19 cellular contexts compared by ENCODE assay signal in genomic region chr6:63580704-63580961, GRCh38. TPM values are rescaled to one million over a fixed set of nuclear protein-coding genes. Genes with fewer than 3 reads are reported as not detected.
DNase-seq lines count a peak whose midpoint lies in the region; ATAC-seq, FAIRE-seq and TF ChIP-seq lines count a peak whose summit lies in the region.
"Had no signal": no experiment of that assay in that cellular context is flagged by ENCODE, and none has a peak within 500 bp of the region (broad histone marks: within the 10 kb centered on the region; RNA-seq: fewer than 3 reads in every experiment).

No MANE protein-coding gene starts in this region.

- no peak for ATAC-seq in A549
- no peak for ATAC-seq in HG02623 (IDR thresholded peaks at IDR 0.05; ENCODE audit: unreplicated experiment)
- ATAC-seq in right cardiac atrium, result no peak

- H3K27ac Mint-ChIP-seq in astrocyte (ENCODE audit: unreplicated experiment) (peak overlapping the region; percentile 75), MCF 10A (ENCODE audit: low read depth, unreplicated experiment) (no peak overlapping the region)

- H3K4me3 ChIP-seq in A549, result no peak overlapping the region; the same call in 2 of the 3 replicates
- H3K4me3 ChIP-seq in astrocyte (ENCODE audit: insufficient read depth, low read depth, low read length), result no peak overlapping the region
- H3K4me3 ChIP-seq in liver (ENCODE audit: low read depth in 1 of 3, low read length in 3 of 3), result no peak overlapping the region
- no peak overlapping the region for H3K4me3 ChIP-seq in smooth muscle cell
- H3K4me3 ChIP-seq in right cardiac atrium (ENCODE audit: low read length), result no peak overlapping the region
- H3K4me3 ChIP-seq: GM23248 had no signal

- H3K79me2 ChIP-seq in astrocyte (ENCODE audit: insufficient read depth, low read length) (peaks cover 42% of the 10 kb centered on the region), smooth muscle cell (ENCODE audit: low read depth) (peaks cover 50% of the 10 kb centered on the region)

- DNase-seq in A549 (ENCODE audit: low read depth in 1 of 2, low spot score in 1 of 2) (no peak), astrocyte (ENCODE audit: low read depth) (no peak), smooth muscle cell (lab: John Stamatoyannopoulos, UW; ENCODE audit: unreplicated experiment) (no peak), MCF 10A (ENCODE audit: unreplicated experiment) (no peak), right cardiac atrium (no peak)
- DNase-seq: 8988T; C1 segment of cervical spinal cord; CD4-positive, alpha-beta memory T cell; COR-L47; DMS153; DND-41; GM23248; H7; HCEC 1CT had no signal

- FAIRE-seq in A549 (lab: Jason Lieb, UNC) (no peak), astrocyte (lab: Jason Lieb, UNC) (no peak)
- FAIRE-seq: G401.6, GM12892, H1 had no signal

- no peaks in the 10 kb centered on the region for H3K9me3 Mint-ChIP-seq in astrocyte (ENCODE audit: unreplicated experiment)
- no peaks in the 10 kb centered on the region for H3K9me3 Mint-ChIP-seq in MCF 10A (ENCODE audit: unreplicated experiment)

- no peak for TF ChIP-seq POLR2A in A549 (IDR thresholded peaks at IDR 0.05; ENCODE audit: low read length)

- H3K9me3 ChIP-seq in A549 (no peaks in the 10 kb centered on the region), astrocyte (ENCODE audit: insufficient read depth, low read depth, low read length) (no peaks in the 10 kb centered on the region), liver (ENCODE audit: control insufficient read depth in 4 of 4, low read length in 3 of 4) (no peaks in the 10 kb centered on the region), smooth muscle cell (replicated peaks; ENCODE audit: low read depth) (no peaks in the 10 kb centered on the region), right cardiac atrium (ENCODE audit: control insufficient read depth, low read length) (no peaks in the 10 kb centered on the region)

- intact Hi-C loops in MCF 10A (cut with micrococcal nuclease), result no loop called here
- intact Hi-C loops in right cardiac atrium (cut with DNase I), result no loop called here

- TF ChIP-seq RAD21 in A549 (conservative IDR thresholded peaks at IDR 0.05 in 1 of 2, IDR thresholded peaks at IDR 0.05 in 1 of 2) (no peak), liver (IDR thresholded peaks at IDR 0.05) (no peak)

- POLR2A ChIA-PET in A549 (lab: Yijun Ruan, JAX), result no interaction called here
- POLR2A ChIA-PET in MCF 10A (lab: Yijun Ruan, JAX), result interaction anchor here (0.6 to 2.5 kb wide), 2 partner anchors 151 to 228 kb away, joined by 4 to 7 read pairs; no protein-coding TSS in a partner anchor

- peaks cover 44% of the 10 kb centered on the region for H4K20me1 ChIP-seq in astrocyte (ENCODE audit: insufficient read depth, low read length)
- H4K20me1 ChIP-seq in smooth muscle cell (ENCODE audit: low read depth), result peaks cover 84% of the 10 kb centered on the region

- H2AFZ ChIP-seq in astrocyte (ENCODE audit: low read depth, low read length) (no peak overlapping the region), smooth muscle cell (ENCODE audit: low read depth) (no peak overlapping the region)
- H2AFZ ChIP-seq: GM23248 had no signal

- H3K4me3 Mint-ChIP-seq in astrocyte (ENCODE audit: unreplicated experiment) (no peak overlapping the region), MCF 10A (ENCODE audit: unreplicated experiment) (no peak overlapping the region)
- H3K4me3 Mint-ChIP-seq: CD4-positive, alpha-beta memory T cell had no signal

- H3K27me3 Mint-ChIP-seq in astrocyte (ENCODE audit: low read depth, unreplicated experiment), result no peaks in the 10 kb centered on the region
- no peaks in the 10 kb centered on the region for H3K27me3 Mint-ChIP-seq in MCF 10A (ENCODE audit: insufficient read depth, unreplicated experiment)
- H3K27me3 Mint-ChIP-seq: CD4-positive, alpha-beta memory T cell had no signal

- H3K27ac ChIP-seq in A549 (no peak overlapping the region), astrocyte (ENCODE audit: low read depth, low read length) (no peak overlapping the region), liver (ENCODE audit: low read depth in 1 of 2, low read length in 2 of 2) (no peak overlapping the region), smooth muscle cell (ENCODE audit: low read depth) (peak overlapping the region; percentile 26), right cardiac atrium (ENCODE audit: low read length) (no peak overlapping the region)
- H3K27ac ChIP-seq: GM23248 had no signal

- H3K4me1 ChIP-seq in A549 (peaks cover 66% of the 10 kb centered on the region), astrocyte (ENCODE audit: insufficient read depth, low read length) (peaks cover 2% of the 10 kb centered on the region), liver (ENCODE audit: control insufficient read depth in 4 of 4, insufficient read depth in 4 of 4, low read length in 3 of 4) (peaks cover 0 to 12% (median 3%) of the 10 kb centered on the region in 4 donors), smooth muscle cell (ENCODE audit: low read depth) (peaks cover 8% of the 10 kb centered on the region), right cardiac atrium (ENCODE audit: control insufficient read depth, insufficient read depth, low read length) (no peaks in the 10 kb centered on the region)

- no TSS peak for BruUV-seq in MCF 10A (replicated peaks; lab: Mats Ljungman, UMichigan)

- H3K27me3 ChIP-seq in astrocyte (ENCODE audit: insufficient read depth, low read length), result no peaks in the 10 kb centered on the region
- H3K27me3 ChIP-seq in liver (ENCODE audit: control insufficient read depth in 4 of 4, insufficient read depth in 4 of 4, low read length in 3 of 4), result no peaks in the 10 kb centered on the region
- no peaks in the 10 kb centered on the region for H3K27me3 ChIP-seq in smooth muscle cell (ENCODE audit: low read depth)
- no peaks in the 10 kb centered on the region for H3K27me3 ChIP-seq in right cardiac atrium (ENCODE audit: control insufficient read depth, insufficient read depth)

- TF ChIP-seq CTCF in A549 (IDR thresholded peaks at IDR 0.05), result no peak
- TF ChIP-seq CTCF in astrocyte (IDR thresholded peaks at IDR 0.05; ENCODE audit: insufficient read depth, low read depth, low read length), result no peak
- no peak for TF ChIP-seq CTCF in liver (IDR thresholded peaks at IDR 0.05; ENCODE audit: low read depth, low read length, missing input control)
- no peak for TF ChIP-seq CTCF in smooth muscle cell (IDR thresholded peaks at IDR 0.05; ENCODE audit: borderline replicate concordance, insufficient read depth, poor library complexity, severe bottlenecking)
- no peak for TF ChIP-seq CTCF in MCF 10A (IDR thresholded peaks at IDR 0.05; ENCODE audit: unreplicated experiment)

- CTCF ChIA-PET in A549 (lab: Yijun Ruan, JAX), result interaction anchor here (1.2 kb wide), 1 partner anchor 55 kb away, joined by 3 read pairs; the partner anchor contains the start of gene PHF3
- CTCF ChIA-PET in MCF 10A (lab: Yijun Ruan, JAX), result interaction anchor here (1.0 to 1.2 kb wide), 2 partner anchors 225 to 228 kb away, joined by 3 read pairs; no protein-coding TSS in a partner anchor

- H3F3A ChIP-seq in smooth muscle cell (ENCODE audit: low read depth), result peaks cover 56% of the 10 kb centered on the region

- WGBS in A549 (ENCODE audit: missing lambda C conversion rate), result 60% methylated on average over 3 of the region's 3 CpGs
- WGBS in liver, result 90% methylated on average over 3 of the region's 3 CpGs
- WGBS in smooth muscle cell (ENCODE audit: low lambda C conversion rate), result 94% methylated on average over 3 of the region's 3 CpGs
- 86% methylated on average over 3 of the region's 3 CpGs for WGBS in right cardiac atrium

- H3K4me1 Mint-ChIP-seq in astrocyte (ENCODE audit: low read depth, unreplicated experiment), result peaks cover 10% of the 10 kb centered on the region
- peaks cover 4% of the 10 kb centered on the region for H3K4me1 Mint-ChIP-seq in MCF 10A (ENCODE audit: insufficient read depth, unreplicated experiment)

- H3K36me3 ChIP-seq in astrocyte (ENCODE audit: insufficient read depth, low read length), result peaks cover 54% of the 10 kb centered on the region
- H3K36me3 ChIP-seq in liver (ENCODE audit: control insufficient read depth in 4 of 4, insufficient read depth in 3 of 4, low read depth in 1 of 4, low read length in 3 of 4), result peaks cover 1 to 56% (median 40%) of the 10 kb centered on the region in 4 donors
- peaks cover 56% of the 10 kb centered on the region for H3K36me3 ChIP-seq in smooth muscle cell (ENCODE audit: low read depth)

- TF ChIP-seq EP300 in A549 (IDR thresholded peaks at IDR 0.05), result no peak

- H3K4me2 ChIP-seq in A549 (peak overlapping the region; percentile 78), astrocyte (ENCODE audit: low read length) (no peak overlapping the region), smooth muscle cell (no peak overlapping the region)

- H3K9ac ChIP-seq in astrocyte (ENCODE audit: low read length), result no peak overlapping the region
- H3K9ac ChIP-seq in liver (ENCODE audit: low read depth in 1 of 2, low read length in 2 of 2), result no peak overlapping the region
- H3K9ac ChIP-seq in smooth muscle cell (ENCODE audit: low read depth), result no peak overlapping the region
- H3K9ac ChIP-seq: GM23248 had no signal

- H3K36me3 Mint-ChIP-seq in astrocyte (ENCODE audit: low read depth, unreplicated experiment) (peaks cover 19% of the 10 kb centered on the region), MCF 10A (ENCODE audit: insufficient read depth, unreplicated experiment) (peaks cover 97% of the 10 kb centered on the region)

RNA-seq across cellular contexts. Expression of gene PTP4A1, which starts 8.4 kb away (rescaled TPM):
- polyA plus RNA-seq in A549 (2011; rRNA removed), result 220 and 333 TPM in 2 replicates
- 29.5 and 36.6 TPM in 2 replicates for polyA plus RNA-seq in A549 (2012; cell fraction: cytosol; rRNA removed)
- polyA plus RNA-seq in A549 (2012; cell fraction: nucleus; rRNA removed), result 3.5 and 15.9 TPM in 2 replicates
- polyA plus RNA-seq in A549 (2017; fragmentation: RNase III; extraction: RNeasy Plus Mini Kit Qiagen cat#74134 plus additional on column Dnase treatment), result 152 to 179 TPM (median 166 TPM) in 3 replicates
- polyA minus RNA-seq in A549 (2011; rRNA and poly(A)+ RNA removed), result 95.2 and 105 TPM in 2 replicates
- 136 and 143 TPM in 2 replicates for total RNA-seq in astrocyte
- 100 to 1,000 TPM; 190 to 237 TPM for total RNA-seq in liver
- 100 to 1,000 TPM in 1 of 2 donors, 10 to 100 TPM in 1; 34.3 to 114 TPM for polyA plus RNA-seq in liver
- 50.3 and 98.8 TPM in 2 replicates for total RNA-seq in smooth muscle cell
- 147 and 155 TPM in 2 replicates for polyA plus RNA-seq in smooth muscle cell
- 239 and 382 TPM in 2 replicates for total RNA-seq in MCF 10A (2022)
- 10 to 100 TPM; 20.0 to 34.6 (median 26.7) TPM for total RNA-seq in right cardiac atrium
- 12.1 TPM for polyA plus RNA-seq in right cardiac atrium

RNA-seq across cellular contexts. Expression of gene PHF3, which starts 55.0 kb away (rescaled TPM):
- polyA plus RNA-seq in A549 (2011; rRNA removed), result 19.5 and 28.4 TPM in 2 replicates
- polyA plus RNA-seq in A549 (2012; cell fraction: cytosol; rRNA removed), result 2.7 and 2.8 TPM in 2 replicates
- 2.7 and 2.8 TPM in 2 replicates for polyA plus RNA-seq in A549 (2012; cell fraction: nucleus; rRNA removed)
- 13.1 to 13.9 TPM (median 13.7 TPM) in 3 replicates for polyA plus RNA-seq in A549 (2017; fragmentation: RNase III; extraction: RNeasy Plus Mini Kit Qiagen cat#74134 plus additional on column Dnase treatment)
- polyA minus RNA-seq in A549 (2011; rRNA and poly(A)+ RNA removed), result 18.1 and 18.2 TPM in 2 replicates
- 33.3 and 33.4 TPM in 2 replicates for total RNA-seq in astrocyte
- total RNA-seq in liver, result 10 to 100 TPM; 38.6 to 38.9 TPM
- polyA plus RNA-seq in liver, result 10 to 100 TPM in 1 of 2 donors, 1 to 10 TPM in 1; 7.7 to 11.7 TPM
- 44.7 and 59.8 TPM in 2 replicates for total RNA-seq in smooth muscle cell
- polyA plus RNA-seq in smooth muscle cell, result 9.8 and 10.2 TPM in 2 replicates
- total RNA-seq in MCF 10A (2022), result 41.0 and 46.4 TPM in 2 replicates
- 10 to 100 TPM; 31.6 to 42.3 (median 39.7) TPM for total RNA-seq in right cardiac atrium
- polyA plus RNA-seq in right cardiac atrium, result 8.8 TPM
